9 cellular contexts compared by ENCODE assay signal in the genomic region with DNA sequence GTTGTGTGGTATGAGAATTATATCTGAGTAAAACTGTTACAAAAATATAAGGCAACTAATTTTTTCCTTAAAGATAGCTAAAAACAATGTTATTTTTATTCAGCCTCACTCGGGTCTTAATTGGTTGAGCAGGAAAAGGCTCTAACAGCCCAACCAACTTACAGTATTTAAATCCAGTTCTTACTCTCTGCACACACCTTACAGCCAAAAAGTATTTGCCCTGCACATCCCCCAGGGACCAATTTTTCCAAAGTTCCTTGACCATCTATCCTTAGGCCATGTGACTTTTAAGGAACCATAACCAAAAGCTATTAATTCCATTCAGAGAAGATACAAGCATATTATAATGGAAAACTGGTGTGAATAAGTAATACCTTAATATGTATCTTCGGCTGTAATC. TPM values are rescaled to one million over a fixed set of nuclear protein-coding genes. Genes with fewer than 3 reads are reported as not detected.
DNase-seq lines count a peak whose midpoint lies in the region; ATAC-seq and TF ChIP-seq lines count a peak whose summit lies in the region.
"Had no signal": no experiment of that assay in that cellular context is flagged by ENCODE, and none has a peak within 500 bp of the region (broad histone marks: within the 10 kb centered on the region; RNA-seq: fewer than 3 reads in every experiment).

No MANE protein-coding gene starts in this region.

- no peak for TF ChIP-seq CTCF in GM12864 (IDR thresholded peaks at IDR 0.05; ENCODE audit: low read depth, low read length, missing control alignments)
- no peak for TF ChIP-seq CTCF in Panc1 (IDR thresholded peaks at IDR 0.05)
- no peak for TF ChIP-seq CTCF in foreskin fibroblast (IDR thresholded peaks at IDR 0.05; ENCODE audit: low read depth, low read length)

- peak overlapping the region; percentile 95 for H3K9ac ChIP-seq in skeletal muscle satellite cell (ENCODE audit: low read depth, low read length)

- H3K9me3 ChIP-seq in Panc1 (ENCODE audit: control insufficient read depth, insufficient read depth, low read depth, low read length) (no peaks in the 10 kb centered on the region), skeletal muscle satellite cell (replicated peaks; ENCODE audit: low read length) (no peaks in the 10 kb centered on the region)

- POLR2A ChIA-PET in Panc1 (lab: Charles Lee): interaction anchor here (0.6 kb wide), 1 partner anchor 46 kb away, joined by 3 read pairs; no protein-coding TSS in a partner anchor

- BruUV-seq in Panc1 (replicated peaks; lab: Mats Ljungman, UMichigan): TSS peak; percentile 80

- H3K36me3 ChIP-seq in Panc1 (ENCODE audit: control insufficient read depth, insufficient read depth, low read length): peaks cover 20% of the 10 kb centered on the region
- H3K36me3 ChIP-seq in skeletal muscle satellite cell (ENCODE audit: insufficient read depth, low read length): peaks cover 15% of the 10 kb centered on the region

- DNase-seq in GM12864 (ENCODE audit: low read depth): no peak
- no peak for DNase-seq in Panc1 (ENCODE audit: low read depth, low spot score)
- DNase-seq in foreskin fibroblast: no peak
- no peak for DNase-seq in activated CD8-positive, alpha-beta memory T cell treated with anti-CD3 and anti-CD28 coated beads, Interleukin-2, amount 50 U/mL, for 4 hours
- no peak for DNase-seq in NCI-H1092 (lab: John Stamatoyannopoulos, UW)
- no peak for DNase-seq in DMS153 treated with DMSO at 0.1 percent for 48 hours (lab: John Stamatoyannopoulos, UW; ENCODE audit: unreplicated experiment)
- DNase-seq: naive B cell had no signal

- H3K4me3 ChIP-seq in GM12864 (ENCODE audit: low read depth, low read length) (peak overlapping the region; percentile 73), Panc1 (ENCODE audit: low read depth in 2 of 2, low read length in 2 of 2) (peak overlapping the region; percentile 95), foreskin fibroblast (ENCODE audit: low read depth in 1 of 2, low read length in 2 of 2) (peak overlapping the region; percentile 72 to 87), skeletal muscle satellite cell (ENCODE audit: low read length) (peak overlapping the region; percentile 89)

- H3K4me1 ChIP-seq in Panc1 (ENCODE audit: control insufficient read depth, insufficient read depth, low read length): peaks cover 9% of the 10 kb centered on the region
- peaks cover 7% of the 10 kb centered on the region for H3K4me1 ChIP-seq in skeletal muscle satellite cell (ENCODE audit: control insufficient read depth, insufficient read depth, low read length)

- in situ Hi-C loops in Panc1 (cut with HindIII; ENCODE audit: low pct_unique_long_range_greater_than_20kb, low sequenced_read_pairs): no loop called here

- H3K27ac ChIP-seq in Panc1 (ENCODE audit: low read length): peak overlapping the region; percentile 97

- intact Hi-C loops in Panc1 (cut with micrococcal nuclease; ENCODE audit: unreplicated experiment): loop anchor here (10.0 kb wide), 1 partner anchor 655 kb away; no protein-coding TSS in a partner anchor

- CTCF ChIA-PET in Panc1 (lab: Charles Lee): no interaction called here

- H3K27me3 ChIP-seq in Panc1 (ENCODE audit: control insufficient read depth, insufficient read depth, low read length) (no peaks in the 10 kb centered on the region), skeletal muscle satellite cell (ENCODE audit: control insufficient read depth, insufficient read depth, low read length) (no peaks in the 10 kb centered on the region)

- peak overlapping the region; percentile 81 for H3K4me2 ChIP-seq in skeletal muscle satellite cell (ENCODE audit: low read length)

- ATAC-seq in Panc1 (no peak), GM18520 (IDR thresholded peaks at IDR 0.05; ENCODE audit: unreplicated experiment) (no peak)

RNA-seq across cellular contexts. Expression of a gene that starts 1.2 kb away (rescaled TPM):
- total RNA-seq in Panc1 (2021; ENCODE audit: unreplicated experiment): 3.0 TPM
- 0.90 TPM for polyA plus RNA-seq in Panc1 (2012; ENCODE audit: insufficient read length)
- total RNA-seq in skeletal muscle satellite cell (2012; rRNA removed): 1.8 and 2.2 TPM in 2 replicates

RNA-seq across cellular contexts. Expression of a gene that starts 8.4 kb away (rescaled TPM):
- total RNA-seq in Panc1 (2021; ENCODE audit: unreplicated experiment): 107 TPM
- polyA plus RNA-seq in Panc1 (2012; ENCODE audit: insufficient read length): 73.9 TPM
- total RNA-seq in skeletal muscle satellite cell (2012; rRNA removed): 240 and 274 TPM in 2 replicates
